ENCODE assay signal across 8 cellular contexts in genomic region chr1:27366113-27366410, GRCh38. TPM values are rescaled to one million over a fixed set of nuclear protein-coding genes. Genes with fewer than 3 reads are reported as not detected.
DNase-seq lines count a peak whose midpoint lies in the region; ATAC-seq and TF ChIP-seq lines count a peak whose summit lies in the region.

No MANE protein-coding gene starts in this region.

- 0 out of 22 replicates have a peak, but pooled peaks cover 0 to 2% (median 0%) of the 10 kb centered on the region in 11 experiments for H3K27me3 ChIP-seq in BLaER1 treated with 17β-estradiol and CSF1 and Interleukin-3, amounts not matched to agents 10 nM and 100 nM
- H3K27me3 ChIP-seq in brain microvascular endothelial cell (replicated peaks) (no peaks in the 10 kb centered on the region), iPS-18a (ENCODE audit: control insufficient read depth, insufficient read depth, low read length) (peaks cover 19% of the 10 kb centered on the region)

- H3K4me1 ChIP-seq in BLaER1 treated with 17β-estradiol and CSF1 and Interleukin-3, amounts not matched to agents 10 nM and 100 nM = peaks cover 52 to 77% (median 70%) of the 10 kb centered on the region in 10 experiments
- H3K4me1 ChIP-seq in iPS-18a (ENCODE audit: control insufficient read depth, low read depth, low read length) = peaks cover 14% of the 10 kb centered on the region

- TF ChIP-seq CTCF in brain microvascular endothelial cell (IDR thresholded peaks at IDR 0.05; ENCODE audit: low read depth, low read length, missing control alignments) = no peak

- H3K9ac ChIP-seq in BLaER1 treated with 17β-estradiol and CSF1 and Interleukin-3, amounts not matched to agents 10 nM and 100 nM = peak overlapping the region; percentile 76 to 87 (median 83)
- H3K9ac ChIP-seq in iPS-18a (ENCODE audit: low read length) = no peak overlapping the region

- peaks cover 0 to 28% (median 0%) of the 10 kb centered on the region in 11 experiments; a peak in 5 of 22 replicates for H3K36me3 ChIP-seq in BLaER1 treated with 17β-estradiol and CSF1 and Interleukin-3, amounts not matched to agents 10 nM and 100 nM
- H3K36me3 ChIP-seq in brain microvascular endothelial cell (replicated peaks) = peaks cover 1% of the 10 kb centered on the region
- no peaks in the 10 kb centered on the region for H3K36me3 ChIP-seq in iPS-18a (ENCODE audit: control insufficient read depth, low read depth, low read length)

- intact Hi-C loops in sciatic nerve (cut with DNase I) = no loop called here

- H3K9me3 ChIP-seq in BLaER1 treated with 17β-estradiol and CSF1 and Interleukin-3, amounts not matched to agents 10 nM and 100 nM (replicated peaks in 1 of 11) = no peaks in the 10 kb centered on the region
- H3K9me3 ChIP-seq in iPS-18a (ENCODE audit: control insufficient read depth, low read depth, low read length) = no peaks in the 10 kb centered on the region

- H3K27ac ChIP-seq in BLaER1 treated with 17β-estradiol and CSF1 and Interleukin-3, amounts not matched to agents 10 nM and 100 nM = peak overlapping the region; percentile 67 to 88 (median 75)
- H3K27ac ChIP-seq in brain microvascular endothelial cell = peak overlapping the region; percentile 80
- no peak overlapping the region for H3K27ac ChIP-seq in iPS-18a (ENCODE audit: low read length)

- peak overlapping the region; percentile 65 to 84 (median 70) for H3K4me3 ChIP-seq in BLaER1 treated with 17β-estradiol and CSF1 and Interleukin-3, amounts not matched to agents 10 nM and 100 nM
- H3K4me3 ChIP-seq in brain microvascular endothelial cell (ENCODE audit: low read depth, low read length) = peak overlapping the region; percentile 74
- peak overlapping the region; percentile 78 for H3K4me3 ChIP-seq in iPS-18a (ENCODE audit: low read length)

- peaks cover 0 to 12% (median 0%) of the 10 kb centered on the region in 11 experiments; a peak in 2 of 22 replicates for H4K20me1 ChIP-seq in BLaER1 treated with 17β-estradiol and CSF1 and Interleukin-3, amounts not matched to agents 10 nM and 100 nM

- H3K4me2 ChIP-seq in BLaER1 treated with 17β-estradiol and CSF1 and Interleukin-3, amounts not matched to agents 10 nM and 100 nM = peak overlapping the region; percentile 88 to 100 (median 96)

- ATAC-seq in GM21529 (IDR thresholded peaks at IDR 0.05; ENCODE audit: unreplicated experiment) = peak; percentile 40
- ATAC-seq in sciatic nerve = peak; percentile 65
- ATAC-seq in GM18861 (IDR thresholded peaks at IDR 0.05; ENCODE audit: unreplicated experiment) = no peak

- peak; percentile 43 for DNase-seq in NCI-H128 (lab: John Stamatoyannopoulos, UW; ENCODE audit: unreplicated experiment)
- DNase-seq in UCSD-AML1 (lab: John Stamatoyannopoulos, UW; ENCODE audit: unreplicated experiment) = peak; percentile 83
- peak; percentile 70 for DNase-seq in brain microvascular endothelial cell
- peak; percentile 93 for DNase-seq in sciatic nerve (ENCODE audit: low spot score)

- in situ Hi-C loops in brain microvascular endothelial cell (cut with HindIII; ENCODE audit: low pct_ligation_motif_present, low sequenced_read_pairs) = no loop called here

RNA-seq across cellular contexts. Expression of gene MAP3K6, which starts 0.7 kb away (rescaled TPM):
- 88.4 TPM for total RNA-seq in sciatic nerve

RNA-seq across cellular contexts. Expression of gene FCN3, which starts 8.6 kb away (rescaled TPM):
- 1.2 TPM for total RNA-seq in sciatic nerve

RNA-seq across cellular contexts. Expression of gene CD164L2, which starts 17.1 kb away (rescaled TPM):
- not detected for total RNA-seq in sciatic nerve

RNA-seq across cellular contexts. Expression of gene SYTL1, which starts 24.2 kb away (rescaled TPM):
- total RNA-seq in sciatic nerve = 3.5 TPM

RNA-seq across cellular contexts. Expression of gene GPR3, which starts 26.4 kb away (rescaled TPM):
- 0.71 TPM for total RNA-seq in sciatic nerve

Comparison
In these comparisons a context has a peak if more than half of its experiments do, and no peak if none do; other contexts are left out.
1. DNase-seq: peak in every context shown above with its lines; median percentile 93 in sciatic nerve; 83 in UCSD-AML1; 70 in brain microvascular endothelial cell; 43 in NCI-H128.